ENCODE assay signal across 20 cellular contexts in the genomic region with DNA sequence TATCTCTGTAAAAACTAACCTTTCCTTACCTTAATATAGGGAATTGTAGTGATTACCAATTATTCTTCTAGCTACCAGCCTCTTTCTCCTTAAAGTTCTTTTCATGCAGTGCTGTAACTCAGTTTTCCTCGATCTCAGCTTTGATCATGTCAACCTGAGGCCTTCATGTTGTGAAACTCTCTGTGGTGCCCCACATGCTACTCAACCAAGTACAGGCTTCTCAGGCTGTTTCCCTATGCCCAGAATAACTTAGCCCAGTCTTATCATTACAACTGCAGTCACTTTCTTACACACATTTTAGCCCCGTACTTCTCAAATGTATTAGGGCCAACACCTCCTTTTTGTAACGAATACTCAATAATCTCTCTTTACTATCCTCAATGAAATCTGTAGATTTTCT.
"Had no signal": no experiment of that assay in that cellular context is flagged by ENCODE, and none has a peak within 500 bp of the region (broad histone marks: within the 10 kb centered on the region; RNA-seq: fewer than 3 reads in every experiment).

No MANE protein-coding gene starts in this region.

- H3K9me3 ChIP-seq: esophagus muscularis mucosa, left lung, pancreas, sigmoid colon, tibial artery had no signal

- H3K27me3 Mint-ChIP-seq: activated CD8-positive, alpha-beta memory T cell treated with anti-CD3 and anti-CD28 coated beads, Interleukin-2, amount 10 ng/mL, durations not matched to agents 7 days and 5 days; activated naive CD8-positive, alpha-beta T cell treated with anti-CD3 and anti-CD28 coated beads, Interleukin-2, amount 10 ng/mL, durations not matched to agents 7 days and 5 days; brain; naive B cell had no signal

- DNase-seq: activated CD4-positive, alpha-beta T cell treated with anti-CD3 and anti-CD28 coated beads, Interleukin-2, amount 50 U/mL, for 1 hour; activated CD4-positive, CD25-positive, alpha-beta regulatory T cell; activated CD8-positive, alpha-beta memory T cell treated with anti-CD3 and anti-CD28 coated beads, Interleukin-2, amount 10 ng/mL, durations not matched to agents 7 days and 5 days; activated gamma-delta T cell; activated naive CD8-positive, alpha-beta T cell treated with anti-CD3 and anti-CD28 coated beads, Interleukin-2, amount 10 ng/mL, durations not matched to agents 7 days and 5 days; activated T-cell treated with anti-CD3 and anti-CD28 coated beads, Interleukin-2, amount 50 U/mL, for 1 hour; central memory CD4-positive, alpha-beta T cell; hippocampal formation; left lung; mammary epithelial cell; naive B cell; pancreas; sigmoid colon; stimulated activated CD4-positive, alpha-beta T cell treated with anti-CD3 and anti-CD28 coated beads, Interleukin-1b, Interleukin-23, amount 100 ng/mL, for 48 hours; tibial artery had no signal

- H3K36me3 ChIP-seq: esophagus muscularis mucosa, left lung, neural progenitor cell, pancreas, sigmoid colon, tibial artery had no signal

- H3K9ac ChIP-seq: neural progenitor cell had no signal

- H3K4me1 ChIP-seq: esophagus muscularis mucosa, left lung, neural progenitor cell, tibial artery had no signal

- H2AFZ ChIP-seq: neural progenitor cell had no signal

- H3K27ac Mint-ChIP-seq: activated CD8-positive, alpha-beta memory T cell treated with anti-CD3 and anti-CD28 coated beads, Interleukin-2, amount 10 ng/mL, durations not matched to agents 7 days and 5 days; activated naive CD8-positive, alpha-beta T cell treated with anti-CD3 and anti-CD28 coated beads, Interleukin-2, amount 10 ng/mL, durations not matched to agents 7 days and 5 days; brain; neural progenitor cell; T-helper 1 cell treated with Interleukin-12 subunit alpha and Interleukin-12 subunit beta and Interleukin-4 antibody, amounts not matched to agents 30 μg/mL and 1 μg/mL, for 36 hours had no signal

- H3K27ac ChIP-seq: coronary artery, esophagus muscularis mucosa, left lung, neural progenitor cell, pancreas, sigmoid colon, tibial artery had no signal

- H3K4me2 ChIP-seq: neural progenitor cell had no signal

- H3K4me1 Mint-ChIP-seq: naive B cell had no signal

- H3K9me3 Mint-ChIP-seq: activated naive CD8-positive, alpha-beta T cell treated with anti-CD3 and anti-CD28 coated beads, Interleukin-2, amount 10 ng/mL, durations not matched to agents 7 days and 5 days; naive B cell; neural progenitor cell; T-helper 1 cell treated with Interleukin-12 subunit alpha and Interleukin-12 subunit beta and Interleukin-4 antibody, amounts not matched to agents 30 μg/mL and 1 μg/mL, for 36 hours had no signal

- H3K4me3 ChIP-seq: coronary artery, esophagus muscularis mucosa, left lung, neural progenitor cell, pancreas, sigmoid colon, tibial artery had no signal

- ATAC-seq: activated CD8-positive, alpha-beta memory T cell treated with anti-CD3 and anti-CD28 coated beads, Interleukin-2, amount 10 ng/mL, durations not matched to agents 7 days and 5 days; left lung; pancreas had no signal

- H3K4me3 Mint-ChIP-seq: activated CD8-positive, alpha-beta memory T cell treated with anti-CD3 and anti-CD28 coated beads, Interleukin-2, amount 10 ng/mL, durations not matched to agents 7 days and 5 days; activated naive CD8-positive, alpha-beta T cell treated with anti-CD3 and anti-CD28 coated beads, Interleukin-2, amount 10 ng/mL, durations not matched to agents 7 days and 5 days; brain; naive B cell; neural progenitor cell; T-helper 1 cell treated with Interleukin-12 subunit alpha and Interleukin-12 subunit beta and Interleukin-4 antibody, amounts not matched to agents 30 μg/mL and 1 μg/mL, for 36 hours had no signal

- H3K27me3 ChIP-seq: esophagus muscularis mucosa, left lung, neural progenitor cell, pancreas, sigmoid colon, tibial artery had no signal

- H3K36me3 Mint-ChIP-seq: brain, naive B cell, neural progenitor cell had no signal
